In genomic region chr2:208253518-208254117, GRCh38 we compare ENCODE assay signal across 8 cellular contexts. TPM values are rescaled to one million over a fixed set of nuclear protein-coding genes. Genes with fewer than 3 reads are reported as not detected.
A peak's percentile ranks its signal among the peaks of the same experiment; 100 is the strongest.
DNase-seq lines count a peak whose midpoint lies in the region; ATAC-seq and TF ChIP-seq lines count a peak whose summit lies in the region.

No MANE protein-coding gene starts in this region.

- H3K27ac ChIP-seq in 22Rv1 (peak overlapping the region; percentile 92), HEK293 (ENCODE audit: extremely low read depth, low read depth, low read length) (peak overlapping the region; percentile 29; the same call in 1 of the 2 replicates)

- POLR2A ChIA-PET in HEK293 (lab: Yijun Ruan, JAX): interaction anchor here (0.6 to 2.9 kb wide), 6 partner anchors 12 to 542 kb away, joined by 3 to 41 read pairs (median 10); partner anchors contain the start of genes CCNYL1 and PIKFYVE
- POLR2A ChIA-PET in MCF 10A (lab: Yijun Ruan, JAX): interaction anchor here (0.6 to 6.4 kb wide), 15 partner anchors 9 to 1087 kb away, joined by 3 to 159 read pairs (median 4); partner anchors contain the start of genes KLF7 and PIKFYVE

- peaks cover 28% of the 10 kb centered on the region for H3K4me1 Mint-ChIP-seq in MCF 10A (ENCODE audit: insufficient read depth, unreplicated experiment)
- peaks cover 55% of the 10 kb centered on the region for H3K4me1 Mint-ChIP-seq in mesothelial cell of epicardium

- CTCF ChIA-PET in HEK293 (lab: Yijun Ruan, JAX) (interaction anchor here (0.6 to 5.2 kb wide), 9 partner anchors 12 to 150 kb away, joined by 3 to 53 read pairs (median 3); partner anchors contain the start of gene PIKFYVE), MCF 10A (lab: Yijun Ruan, JAX) (interaction anchor here (0.6 to 7.4 kb wide), 12 partner anchors 11 to 508 kb away, joined by 3 to 104 read pairs (median 4); partner anchors contain the start of gene PIKFYVE)

- no peak for TF ChIP-seq CTCF in 22Rv1 (IDR thresholded peaks at IDR 0.05)
- TF ChIP-seq CTCF in HEK293 (tag by site-specific recombination; IDR thresholded peaks at IDR 0.05): no peak
- no peak for TF ChIP-seq CTCF in MCF 10A (IDR thresholded peaks at IDR 0.05; ENCODE audit: unreplicated experiment)
- TF ChIP-seq CTCF in mesothelial cell of epicardium (IDR thresholded peaks at IDR 0.05; ENCODE audit: unreplicated experiment): no peak

- H3K4me3 Mint-ChIP-seq in MCF 10A (ENCODE audit: unreplicated experiment) (peak overlapping the region; percentile 83), mesothelial cell of epicardium (peak overlapping the region; percentile 93)

- no peaks in the 10 kb centered on the region for H3K9me3 ChIP-seq in HEK293 (ENCODE audit: control insufficient read depth, insufficient read depth, low read depth, low read length)

- H3K36me3 ChIP-seq in HEK293 (ENCODE audit: control insufficient read depth in 2 of 2, insufficient read depth in 1 of 2, low read length in 2 of 2): peaks cover 15 to 42% of the 10 kb centered on the region in 2 experiments

- no peaks in the 10 kb centered on the region for H3K27me3 Mint-ChIP-seq in MCF 10A (ENCODE audit: insufficient read depth, unreplicated experiment)
- no peaks in the 10 kb centered on the region for H3K27me3 Mint-ChIP-seq in mesothelial cell of epicardium (ENCODE audit: low read depth)

- H3K36me3 Mint-ChIP-seq in MCF 10A (ENCODE audit: insufficient read depth, unreplicated experiment): peaks cover 31% of the 10 kb centered on the region
- peaks cover 9% of the 10 kb centered on the region for H3K36me3 Mint-ChIP-seq in mesothelial cell of epicardium

- BruUV-seq in MCF 10A (replicated peaks; lab: Mats Ljungman, UMichigan): TSS peak; percentile 77

- ATAC-seq in HG03565 (IDR thresholded peaks at IDR 0.05; ENCODE audit: unreplicated experiment): no peak

- peak overlapping the region; percentile 82 for H3K4me3 ChIP-seq in HEK293 (ENCODE audit: low read depth, low read length)

- peak overlapping the region; percentile 59 for H3K27ac Mint-ChIP-seq in MCF 10A (ENCODE audit: low read depth, unreplicated experiment)
- peak overlapping the region; percentile 90 for H3K27ac Mint-ChIP-seq in mesothelial cell of epicardium

- H3K9me3 Mint-ChIP-seq in MCF 10A (ENCODE audit: unreplicated experiment): no peaks in the 10 kb centered on the region
- H3K9me3 Mint-ChIP-seq in mesothelial cell of epicardium: no peaks in the 10 kb centered on the region

- intact Hi-C loops in MCF 10A (cut with micrococcal nuclease): no loop called here

- no peak for DNase-seq in MCF 10A (ENCODE audit: unreplicated experiment)
- no peak for DNase-seq in mesothelial cell of epicardium (ENCODE audit: low spot score in 2 of 2, unreplicated experiment in 2 of 2)
- no peak for DNase-seq in HuH-7 (ENCODE audit: low spot score)
- no peak for DNase-seq in GM19238 (ENCODE audit: insufficient read length, low spot score)
- no peak for DNase-seq in pons (ENCODE audit: low spot score)

- H3K4me1 ChIP-seq in HEK293 (ENCODE audit: control insufficient read depth, insufficient read depth, low read length): 0 out of 2 replicates have a peak, but pooled peaks cover 2% of the 10 kb centered on the region

TF ChIP-seq in HEK293, 187 proteins besides CTCF, POLR2A, EP300 and RAD21:
- TF ChIP-seq TCF7L2 (IDR thresholded peaks at IDR 0.05; ENCODE audit: borderline replicate concordance, low read depth, low read length) (peak; percentile 22; the same call in 1 of the 2 replicates), INSM2 (tag by site-specific recombination; IDR thresholded peaks at IDR 0.05) (no peak), ZNF596 (tag by site-specific recombination; IDR thresholded peaks at IDR 0.05) (no peak), ZNF501 (tag by site-specific recombination; IDR thresholded peaks at IDR 0.05) (no peak), ZBTB8A (tag by site-specific recombination; IDR thresholded peaks at IDR 0.05) (no peak), ZNF404 (tag by site-specific recombination; IDR thresholded peaks at IDR 0.05) (no peak), ZNF10 (tag by site-specific recombination; IDR thresholded peaks at IDR 0.05) (no peak), ZNF571 (tag by site-specific recombination; IDR thresholded peaks at IDR 0.05) (no peak), KLF7 (tag by site-specific recombination; IDR thresholded peaks at IDR 0.05; ENCODE audit: borderline replicate concordance) (no peak)

RNA-seq across cellular contexts. Expression of gene IDH1, which starts 1.3 kb away (rescaled TPM):
- 50.2 and 122 TPM in 2 replicates for total RNA-seq in MCF 10A (2022)
- 82.9 to 89.3 TPM (median 87.7 TPM) in 3 replicates for total RNA-seq in mesothelial cell of epicardium

RNA-seq across cellular contexts. Expression of gene PIKFYVE, which starts 12.4 kb away (rescaled TPM):
- total RNA-seq in MCF 10A (2022) (22.8 and 27.2 TPM in 2 replicates), mesothelial cell of epicardium (41.4 to 46.7 TPM (median 46.4 TPM) in 3 replicates)
